Comparison of ENCODE assay signal across 14 cellular contexts in genomic region chr16:84501077-84501735, GRCh38. TPM values are rescaled to one million over a fixed set of nuclear protein-coding genes. Genes with fewer than 3 reads are reported as not detected.
DNase-seq lines count a peak whose midpoint lies in the region; ATAC-seq and TF ChIP-seq lines count a peak whose summit lies in the region.
"Had no signal": no experiment of that assay in that cellular context is flagged by ENCODE, and none has a peak within 500 bp of the region (broad histone marks: within the 10 kb centered on the region; RNA-seq: fewer than 3 reads in every experiment).

No MANE protein-coding gene starts in this region.

- TF ChIP-seq CTCF in epithelial cell of esophagus (IDR thresholded peaks at IDR 0.05; ENCODE audit: insufficient read depth, low read depth, low read length, missing control alignments) (no peak), psoas muscle (IDR thresholded peaks at IDR 0.05) (no peak)

- ATAC-seq in sciatic nerve: no peak
- no peak for ATAC-seq in psoas muscle
- ATAC-seq in HG02642 (IDR thresholded peaks at IDR 0.05; ENCODE audit: poor library complexity, unreplicated experiment): no peak
- ATAC-seq: right lobe of liver had no signal

- H3K4me1 Mint-ChIP-seq in CD8-positive, alpha-beta memory T cell: peaks cover 23 to 37% (median 30%) of the 10 kb centered on the region in 3 donors

- no peak overlapping the region for H3K27ac ChIP-seq in psoas muscle
- H3K27ac ChIP-seq in CD8-positive, alpha-beta memory T cell (ENCODE audit: low read depth, low read length): no peak overlapping the region
- H3K27ac ChIP-seq: right lobe of liver, tibial nerve had no signal

- no peaks in the 10 kb centered on the region for H3K9me3 Mint-ChIP-seq in CD8-positive, alpha-beta memory T cell
- H3K9me3 Mint-ChIP-seq: endodermal cell; T-helper 2 cell treated with Interferon-gamma antibody and Interleukin-4, amounts not matched to agents 5 μg/mL and 100 μg/mL, for 36 hours had no signal

- peaks cover 10% of the 10 kb centered on the region for H3K4me1 ChIP-seq in psoas muscle
- peaks cover 23% of the 10 kb centered on the region for H3K4me1 ChIP-seq in CD8-positive, alpha-beta memory T cell (ENCODE audit: insufficient read depth, low read length)
- H3K4me1 ChIP-seq: right lobe of liver had no signal

- WGBS in psoas muscle, 3 donors: 89 to 92% (median 91%) methylated on average over 11 to 12 of the region's 12 CpGs

- H3K4me3 ChIP-seq in epithelial cell of esophagus (ENCODE audit: low read length): peak overlapping the region; percentile 3
- no peak overlapping the region for H3K4me3 ChIP-seq in psoas muscle
- no peak overlapping the region for H3K4me3 ChIP-seq in CD8-positive, alpha-beta memory T cell (ENCODE audit: low read length)
- H3K4me3 ChIP-seq: right lobe of liver, tibial nerve had no signal

- H3K36me3 ChIP-seq in psoas muscle (ENCODE audit: insufficient read depth in 1 of 2, low read depth in 1 of 2): peaks cover 0 to 30% of the 10 kb centered on the region in 2 donors
- peaks cover 10% of the 10 kb centered on the region for H3K36me3 ChIP-seq in CD8-positive, alpha-beta memory T cell (ENCODE audit: insufficient read depth, low read length)
- H3K36me3 ChIP-seq: right lobe of liver had no signal

- peak overlapping the region in 1 of 7 donors; percentile 37 for H3K4me3 Mint-ChIP-seq in CD8-positive, alpha-beta memory T cell
- H3K4me3 Mint-ChIP-seq: endodermal cell; T-helper 2 cell treated with Interferon-gamma antibody and Interleukin-4, amounts not matched to agents 5 μg/mL and 100 μg/mL, for 36 hours had no signal

- CTCF ChIA-PET in CD8-positive, alpha-beta memory T cell (lab: Charles Lee): no interaction called here

- DNase-seq in EH (ENCODE audit: low read depth) (peak; percentile 66), NCI-H460 (ENCODE audit: extremely low read depth, low read depth) (peak; percentile 14), epithelial cell of esophagus (ENCODE audit: low read depth) (peak; percentile 94), sciatic nerve (ENCODE audit: low spot score) (peak; percentile 61), psoas muscle (no peak), NCI-H2196 (lab: John Stamatoyannopoulos, UW; ENCODE audit: unreplicated experiment) (no peak)
- no peak for DNase-seq in CD8-positive, alpha-beta memory T cell
- DNase-seq: amygdala, endodermal cell, NCI-H146 had no signal

- POLR2A ChIA-PET in CD8-positive, alpha-beta memory T cell (lab: Charles Lee): no interaction called here

- H3K36me3 Mint-ChIP-seq in CD8-positive, alpha-beta memory T cell: peaks cover 0 to 37% (median 6%) of the 10 kb centered on the region in 3 donors

- H3K27ac Mint-ChIP-seq in CD8-positive, alpha-beta memory T cell: no peak overlapping the region
- H3K27ac Mint-ChIP-seq: endodermal cell; T-helper 2 cell treated with Interferon-gamma antibody and Interleukin-4, amounts not matched to agents 5 μg/mL and 100 μg/mL, for 36 hours had no signal

- no peaks in the 10 kb centered on the region for H3K9me3 ChIP-seq in psoas muscle
- no peaks in the 10 kb centered on the region for H3K9me3 ChIP-seq in CD8-positive, alpha-beta memory T cell (ENCODE audit: low read length)
- H3K9me3 ChIP-seq: right lobe of liver, tibial nerve had no signal

- no peaks in the 10 kb centered on the region for H3K27me3 ChIP-seq in psoas muscle (ENCODE audit: insufficient read depth in 3 of 3, low read length in 2 of 3)
- no peaks in the 10 kb centered on the region for H3K27me3 ChIP-seq in CD8-positive, alpha-beta memory T cell (ENCODE audit: insufficient read depth, low read length, poor library complexity, severe bottlenecking)
- H3K27me3 ChIP-seq: right lobe of liver, tibial nerve had no signal

- intact Hi-C loops in sciatic nerve (cut with DNase I): no loop called here
- intact Hi-C loops in psoas muscle (cut with DNase I): loop anchor here in 1 of 2 donors (10.0 kb wide), 1 partner anchor 676 kb away; no protein-coding TSS in a partner anchor

- H3K27me3 Mint-ChIP-seq in CD8-positive, alpha-beta memory T cell: no peaks in the 10 kb centered on the region

RNA-seq across cellular contexts. Expression of gene MEAK7, which starts 3.3 kb away (rescaled TPM):
- 9.5 and 10.0 TPM in 2 replicates for total RNA-seq in NCI-H460 (2014; rRNA removed; shearing (Covaris generic))
- polyA plus RNA-seq in NCI-H460 (2014; cell fraction: nucleus; rRNA removed): 19.5 and 21.8 TPM in 2 replicates
- total RNA-seq in sciatic nerve: 21.8 TPM
- total RNA-seq in psoas muscle: 1 to 10 TPM; 2.2 to 7.1 (median 3.6) TPM
- polyA plus RNA-seq in psoas muscle: 1 to 10 TPM; 2.2 to 4.0 (median 2.7) TPM
- 1 to 10 TPM; 6.7 to 7.7 TPM for total RNA-seq in CD8-positive, alpha-beta memory T cell
- polyA plus RNA-seq in CD8-positive, alpha-beta memory T cell: 7.8 TPM

Comparison
In these comparisons a context has a peak if more than half of its experiments do, and no peak if none do; other contexts are left out.
1. DNase-seq: peak in EH (single experiment), NCI-H460 (single experiment), epithelial cell of esophagus (single experiment) and sciatic nerve (single experiment); none in psoas muscle (0 of 2), CD8-positive, alpha-beta memory T cell (0 of 5) and NCI-H2196 (single experiment).